ENCODE assay signal across 16 cellular contexts in genomic region chr12:55696141-55696540, GRCh38. TPM values are rescaled to one million over a fixed set of nuclear protein-coding genes. Genes with fewer than 3 reads are reported as not detected.
A peak's percentile ranks its signal among the peaks of the same experiment; 100 is the strongest.
DNase-seq lines count a peak whose midpoint lies in the region; ATAC-seq, FAIRE-seq and TF ChIP-seq lines count a peak whose summit lies in the region.
"Had no signal": no experiment of that assay in that cellular context is flagged by ENCODE, and none has a peak within 500 bp of the region (broad histone marks: within the 10 kb centered on the region; RNA-seq: fewer than 3 reads in every experiment).

No MANE protein-coding gene starts in this region.

- H3K4me1 ChIP-seq in HepG2 (ENCODE audit: insufficient read depth, low read length) (peaks cover 49% of the 10 kb centered on the region), osteoblast (ENCODE audit: insufficient read depth, low read length) (peaks cover 4% of the 10 kb centered on the region), spleen (no peaks in the 10 kb centered on the region)
- no peaks in the 10 kb centered on the region for H3K4me1 ChIP-seq in naive thymus-derived CD4-positive, alpha-beta T cell (ENCODE audit: control insufficient read depth in 2 of 2, insufficient read depth in 2 of 2, low read length in 2 of 2)
- H3K4me1 ChIP-seq: A549, BE2C had no signal

- peaks cover 4% of the 10 kb centered on the region for H3K36me3 Mint-ChIP-seq in chondrocyte (ENCODE audit: low read depth)
- H3K36me3 Mint-ChIP-seq in naive thymus-derived CD4-positive, alpha-beta T cell = no peaks in the 10 kb centered on the region
- H3K36me3 Mint-ChIP-seq: CD4-positive, alpha-beta memory T cell had no signal

- no peaks in the 10 kb centered on the region for H4K20me1 ChIP-seq in HepG2 (ENCODE audit: insufficient read depth, low read length)
- peaks cover 19% of the 10 kb centered on the region for H4K20me1 ChIP-seq in osteoblast (ENCODE audit: insufficient read depth, low read length)

- in situ Hi-C loops in HepG2 (cut with HindIII; ENCODE audit: extremely low pct_ligation_motif_present, low pct_unique_long_range_greater_than_20kb) = no loop called here

- no peak overlapping the region for H3K4me3 ChIP-seq in HepG2 (replicated peaks in 1 of 3; ENCODE audit: insufficient read depth in 1 of 3, low read depth in 2 of 3, low read length in 3 of 3)
- no peak overlapping the region for H3K4me3 ChIP-seq in osteoblast (ENCODE audit: insufficient read depth, low read length)
- H3K4me3 ChIP-seq in spleen = no peak overlapping the region
- no peak overlapping the region for H3K4me3 ChIP-seq in naive thymus-derived CD4-positive, alpha-beta T cell (ENCODE audit: low read length)
- H3K4me3 ChIP-seq: A549, GM23338 had no signal

- WGBS in HepG2 (ENCODE audit: low lambda C conversion rate) = 41% methylated on average over 5 of the region's 6 CpGs
- 85 to 93% (median 90%) methylated on average over 4 to 6 of the region's 6 CpGs for WGBS in spleen, 5 donors

- peak; percentile 66 for DNase-seq in chondrocyte (ENCODE audit: low spot score)
- no peak for DNase-seq in HepG2 (ENCODE audit: low spot score)
- DNase-seq in osteoblast (ENCODE audit: insufficient read length, low spot score, missing footprints) = peak; percentile 23
- peak; percentile 44 for DNase-seq in spleen
- no peak for DNase-seq in NOMO-1 treated with dmso at 0.1 percent for 144 hours (lab: John Stamatoyannopoulos, UW; ENCODE audit: unreplicated experiment)
- no peak for DNase-seq in naive thymus-derived CD4-positive, alpha-beta T cell
- DNase-seq: BE2C; CD4-positive, alpha-beta memory T cell; DMS79; IMR-90 had no signal

- CTCF ChIA-PET in HepG2 (lab: Yijun Ruan, JAX; ENCODE audit: low intra/inter-chr PET ratio, low total read pairs) = no interaction called here
- CTCF ChIA-PET in naive thymus-derived CD4-positive, alpha-beta T cell (lab: Charles Lee) = no interaction called here

- H3K9me3 Mint-ChIP-seq in chondrocyte (ENCODE audit: low read depth) = no peaks in the 10 kb centered on the region
- no peaks in the 10 kb centered on the region for H3K9me3 Mint-ChIP-seq in naive thymus-derived CD4-positive, alpha-beta T cell
- H3K9me3 Mint-ChIP-seq: CD4-positive, alpha-beta memory T cell; GM23338 had no signal

- no peak overlapping the region for H3K4me3 Mint-ChIP-seq in chondrocyte (ENCODE audit: unreplicated experiment)
- H3K4me3 Mint-ChIP-seq in naive thymus-derived CD4-positive, alpha-beta T cell = no peak overlapping the region
- H3K4me3 Mint-ChIP-seq: CD4-positive, alpha-beta memory T cell; GM23338 had no signal

- H3K27me3 ChIP-seq in HepG2 (ENCODE audit: control insufficient read depth in 1 of 2, insufficient read depth in 2 of 2, low read length in 2 of 2) = peaks cover 4 to 6% of the 10 kb centered on the region in 2 experiments; a peak in 3 of 5 replicates
- H3K27me3 ChIP-seq in osteoblast (ENCODE audit: insufficient read depth, low read length) = no peaks in the 10 kb centered on the region
- H3K27me3 ChIP-seq in spleen (replicated peaks in 1 of 7) = no peaks in the 10 kb centered on the region
- no peaks in the 10 kb centered on the region for H3K27me3 ChIP-seq in naive thymus-derived CD4-positive, alpha-beta T cell (ENCODE audit: control insufficient read depth in 2 of 2, insufficient read depth in 2 of 2, low read length in 2 of 2)

- no peaks in the 10 kb centered on the region for H3K9me3 ChIP-seq in HepG2 (ENCODE audit: low read length)
- no peaks in the 10 kb centered on the region for H3K9me3 ChIP-seq in osteoblast (ENCODE audit: low read depth, low read length)
- H3K9me3 ChIP-seq in spleen = no peaks in the 10 kb centered on the region
- no peaks in the 10 kb centered on the region for H3K9me3 ChIP-seq in naive thymus-derived CD4-positive, alpha-beta T cell (ENCODE audit: control insufficient read depth in 2 of 3, low read length in 3 of 3)
- H3K9me3 ChIP-seq: A549, BE2C had no signal

- H2AFZ ChIP-seq in HepG2 (ENCODE audit: low read length) = no peak overlapping the region
- no peak overlapping the region for H2AFZ ChIP-seq in osteoblast (ENCODE audit: low read length)
- H2AFZ ChIP-seq: GM23338 had no signal

- H3K36me3 ChIP-seq in HepG2 (replicated peaks in 1 of 2; ENCODE audit: control insufficient read depth in 1 of 2, insufficient read depth in 2 of 2, low read length in 2 of 2) (no peaks in the 10 kb centered on the region), osteoblast (ENCODE audit: insufficient read depth, low read length) (peaks cover 88% of the 10 kb centered on the region), spleen (peaks cover 0 to 41% (median 0%) of the 10 kb centered on the region in 6 donors)
- no peaks in the 10 kb centered on the region for H3K36me3 ChIP-seq in naive thymus-derived CD4-positive, alpha-beta T cell (ENCODE audit: control insufficient read depth in 2 of 3, insufficient read depth in 3 of 3, low read length in 3 of 3)
- H3K36me3 ChIP-seq: BE2C had no signal

- no peaks in the 10 kb centered on the region for H3K4me1 Mint-ChIP-seq in chondrocyte (ENCODE audit: low read depth)
- peaks cover 0 to 4% (median 0%) of the 10 kb centered on the region in 7 donors for H3K4me1 Mint-ChIP-seq in naive thymus-derived CD4-positive, alpha-beta T cell
- H3K4me1 Mint-ChIP-seq: CD4-positive, alpha-beta memory T cell had no signal

- intact Hi-C loops in HepG2 (cut with micrococcal nuclease; ENCODE audit: unreplicated experiment) (no loop called here), spleen (cut with DNase I; ENCODE audit: low total_unique reads) (no loop called here)
- intact Hi-C loops in naive thymus-derived CD4-positive, alpha-beta T cell (cut with micrococcal nuclease) = no loop called here

- TF ChIP-seq CTCF in chondrocyte (IDR thresholded peaks at IDR 0.05) = no peak
- no peak for TF ChIP-seq CTCF in HepG2 (CRISPR knock-in tag; IDR thresholded peaks at IDR 0.05)
- no peak for TF ChIP-seq CTCF in osteoblast (IDR thresholded peaks at IDR 0.05; ENCODE audit: extremely low read depth, low read depth, low read length)
- no peak for TF ChIP-seq CTCF in spleen (IDR thresholded peaks at IDR 0.05 in 8 of 11, conservative IDR thresholded peaks at IDR 0.05 in 3 of 11)

- no peak overlapping the region for H3K27ac Mint-ChIP-seq in chondrocyte (ENCODE audit: unreplicated experiment)
- H3K27ac Mint-ChIP-seq in naive thymus-derived CD4-positive, alpha-beta T cell = no peak overlapping the region
- H3K27ac Mint-ChIP-seq: CD4-positive, alpha-beta memory T cell; GM23338 had no signal

- TF ChIP-seq EP300 in HepG2 (IDR thresholded peaks at IDR 0.05; ENCODE audit: low read depth in 2 of 2, low read length in 2 of 2) (no peak), HepG2 (CRISPR knock-in tag; IDR thresholded peaks at IDR 0.05; ENCODE audit: borderline replicate concordance) (no peak)

- POLR2A ChIA-PET in HepG2 (lab: Yijun Ruan, JAX) = interaction anchor here (1.1 kb wide), 1 partner anchor 15 kb away, joined by 3 read pairs; a partner anchor contains a TSS
- POLR2A ChIA-PET in naive thymus-derived CD4-positive, alpha-beta T cell (lab: Charles Lee) = no interaction called here

- TF ChIP-seq POLR2A in HepG2 (IDR thresholded peaks at IDR 0.05; ENCODE audit: insufficient read depth in 1 of 2, low read depth in 2 of 2, low read length in 2 of 2) (no peak), spleen (IDR thresholded peaks at IDR 0.05) (no peak)

- H3K27ac ChIP-seq in HepG2 (ENCODE audit: extremely low read length, insufficient read depth, low read length) (no peak overlapping the region), osteoblast (ENCODE audit: low read depth, low read length) (no peak overlapping the region), spleen (no peak overlapping the region)
- no peak overlapping the region for H3K27ac ChIP-seq in naive thymus-derived CD4-positive, alpha-beta T cell (ENCODE audit: low read depth, low read length)
- H3K27ac ChIP-seq: A549, C4-2B had no signal

- no TSS peak for BruUV-seq in HepG2 (replicated peaks; lab: Mats Ljungman, UMichigan)

- no peak overlapping the region for H3K9ac ChIP-seq in HepG2 (ENCODE audit: insufficient read depth, low read depth, low read length)

- H3K79me2 ChIP-seq in HepG2 (ENCODE audit: insufficient read depth, low read length) = no peaks in the 10 kb centered on the region
- H3K79me2 ChIP-seq in osteoblast (ENCODE audit: insufficient read depth, low read length) = peaks cover 24% of the 10 kb centered on the region

- no peak for FAIRE-seq in HepG2 (lab: Jason Lieb, UNC)
- FAIRE-seq: A549, GM12891 had no signal

- H3K4me2 ChIP-seq in HepG2 (ENCODE audit: low read depth, low read length) (no peak overlapping the region), osteoblast (ENCODE audit: insufficient read depth, low read length) (no peak overlapping the region)
- H3K4me2 ChIP-seq: A549, GM23338 had no signal

- ATAC-seq in HepG2 = no peak
- ATAC-seq in HG02884 (IDR thresholded peaks at IDR 0.05; ENCODE audit: unreplicated experiment) = no peak
- ATAC-seq in HG02852 (IDR thresholded peaks at IDR 0.05; ENCODE audit: unreplicated experiment) = no peak
- no peak for ATAC-seq in naive thymus-derived CD4-positive, alpha-beta T cell
- ATAC-seq: A549, GM23338 had no signal

- H3K27me3 Mint-ChIP-seq in chondrocyte (ENCODE audit: low read depth) = no peaks in the 10 kb centered on the region
- H3K27me3 Mint-ChIP-seq in naive thymus-derived CD4-positive, alpha-beta T cell = no peaks in the 10 kb centered on the region

- TF ChIP-seq RAD21 in HepG2 (CRISPR knock-in tag; IDR thresholded peaks at IDR 0.05) = no peak

RNA-seq across cellular contexts. Expression of gene ITGA7, which starts 11.6 kb away (rescaled TPM):
- total RNA-seq in chondrocyte (5.6 to 32.4 TPM (median 31.6 TPM) in 3 replicates), HepG2 (2016; rRNA removed; fragmentation: Illumina TruSeq; extraction: Trizol) (0.24 and 0.75 TPM in 2 replicates), osteoblast (22.4 and 24.8 TPM in 2 replicates), spleen (10 to 100 TPM; 13.8 to 93.2 (median 24.7) TPM)
- total RNA-seq in HepG2 (2016; cell fraction: cytosol; rRNA removed; fragmentation: Illumina TruSeq; extraction: Trizol; ENCODE audit: low read depth) = not detected in 2 replicates
- 0.15 and 0.35 TPM in 2 replicates for total RNA-seq in HepG2 (2016; cell fraction: insoluble cytoplasmic fraction; rRNA removed; fragmentation: Illumina TruSeq; extraction: Trizol)
- total RNA-seq in HepG2 (2016; cell fraction: membrane; rRNA removed; fragmentation: Illumina TruSeq; extraction: Trizol) = 0.03 and 0.14 TPM in 2 replicates
- total RNA-seq in HepG2 (2016; cell fraction: nucleus; rRNA removed; fragmentation: Illumina TruSeq; extraction: Trizol) = 1.3 and 1.5 TPM in 2 replicates
- polyA plus RNA-seq in HepG2 (2011; rRNA removed) (0.65 and 1.8 TPM in 2 replicates), spleen (10 to 100 TPM in 1 of 3 donors, 1 to 10 TPM in 2; 4.4 to 18.0 (median 8.6) TPM)
- polyA plus RNA-seq in HepG2 (2011; cell fraction: cytosol; rRNA removed) = 0.16 and 0.28 TPM in 2 replicates
- polyA plus RNA-seq in HepG2 (2011; cell fraction: nucleus; rRNA removed) = 12.1 and 12.6 TPM in 2 replicates
- 1.1 and 1.2 TPM in 2 replicates for polyA plus RNA-seq in HepG2 (2012)
- polyA plus RNA-seq in HepG2 (2016; cell fraction: cytosol; fragmentation: Illumina TruSeq; extraction: Trizol; ENCODE audit: low read depth) = not detected in 2 replicates
- 0.28 TPM in 1 of 2 replicates, not detected in the other for polyA plus RNA-seq in HepG2 (2016; cell fraction: insoluble cytoplasmic fraction; fragmentation: Illumina TruSeq; extraction: Trizol; ENCODE audit: low read depth)
- not detected in 2 replicates for polyA plus RNA-seq in HepG2 (2016; cell fraction: membrane; fragmentation: Illumina TruSeq; extraction: Trizol; ENCODE audit: low read depth)
- polyA plus RNA-seq in HepG2 (2016; cell fraction: nucleus; fragmentation: Illumina TruSeq; extraction: Trizol; ENCODE audit: insufficient read depth, low read depth) = 1.7 and 2.7 TPM in 2 replicates
- polyA minus RNA-seq in HepG2 (2011; rRNA and poly(A)+ RNA removed; ENCODE audit: low replicate concordance) = 1.4 and 1.9 TPM in 2 replicates
- not detected in 2 replicates for polyA minus RNA-seq in HepG2 (2011; cell fraction: cytosol; rRNA and poly(A)+ RNA removed)
- 2.2 and 3.1 TPM in 2 replicates for polyA minus RNA-seq in HepG2 (2011; cell fraction: nucleus; rRNA and poly(A)+ RNA removed)
- total RNA-seq in naive thymus-derived CD4-positive, alpha-beta T cell = 1 to 10 TPM; 1.4 to 4.6 (median 3.6) TPM
- not detected for polyA plus RNA-seq in naive thymus-derived CD4-positive, alpha-beta T cell
- polyA plus RNA-seq: CD4-positive, alpha-beta memory T cell had no signal

RNA-seq across cellular contexts. Expression of gene BLOC1S1, which starts 19.7 kb away (rescaled TPM):
- 67.3 to 78.4 TPM (median 77.2 TPM) in 3 replicates for total RNA-seq in chondrocyte
- total RNA-seq in HepG2 (2016; rRNA removed; fragmentation: Illumina TruSeq; extraction: Trizol) = 95.3 and 99.7 TPM in 2 replicates
- 118 and 144 TPM in 2 replicates for total RNA-seq in HepG2 (2016; cell fraction: cytosol; rRNA removed; fragmentation: Illumina TruSeq; extraction: Trizol; ENCODE audit: low read depth)
- total RNA-seq in HepG2 (2016; cell fraction: insoluble cytoplasmic fraction; rRNA removed; fragmentation: Illumina TruSeq; extraction: Trizol) = 97.9 and 110 TPM in 2 replicates
- 102 and 108 TPM in 2 replicates for total RNA-seq in HepG2 (2016; cell fraction: membrane; rRNA removed; fragmentation: Illumina TruSeq; extraction: Trizol)
- 34.2 and 48.7 TPM in 2 replicates for total RNA-seq in HepG2 (2016; cell fraction: nucleus; rRNA removed; fragmentation: Illumina TruSeq; extraction: Trizol)
- 50.5 and 55.1 TPM in 2 replicates for polyA plus RNA-seq in HepG2 (2011; rRNA removed)
- polyA plus RNA-seq in HepG2 (2011; cell fraction: cytosol; rRNA removed) = 74.9 and 112 TPM in 2 replicates
- 22.5 and 27.2 TPM in 2 replicates for polyA plus RNA-seq in HepG2 (2011; cell fraction: nucleus; rRNA removed)
- polyA plus RNA-seq in HepG2 (2012) = 34.8 and 38.2 TPM in 2 replicates
- polyA plus RNA-seq in HepG2 (2016; cell fraction: cytosol; fragmentation: Illumina TruSeq; extraction: Trizol; ENCODE audit: low read depth) = 149 and 162 TPM in 2 replicates
- 107 and 112 TPM in 2 replicates for polyA plus RNA-seq in HepG2 (2016; cell fraction: insoluble cytoplasmic fraction; fragmentation: Illumina TruSeq; extraction: Trizol; ENCODE audit: low read depth)
- polyA plus RNA-seq in HepG2 (2016; cell fraction: membrane; fragmentation: Illumina TruSeq; extraction: Trizol; ENCODE audit: low read depth) = 91.5 and 100 TPM in 2 replicates
- polyA plus RNA-seq in HepG2 (2016; cell fraction: nucleus; fragmentation: Illumina TruSeq; extraction: Trizol; ENCODE audit: insufficient read depth, low read depth) = 64.2 and 67.2 TPM in 2 replicates
- polyA minus RNA-seq in HepG2 (2011; rRNA and poly(A)+ RNA removed; ENCODE audit: low replicate concordance) = 21.9 and 89.7 TPM in 2 replicates
- polyA minus RNA-seq in HepG2 (2011; cell fraction: cytosol; rRNA and poly(A)+ RNA removed) = 6.7 and 11.0 TPM in 2 replicates
- polyA minus RNA-seq in HepG2 (2011; cell fraction: nucleus; rRNA and poly(A)+ RNA removed) = 7.8 and 8.2 TPM in 2 replicates
- total RNA-seq in osteoblast = 46.0 and 59.4 TPM in 2 replicates
- 100 to 1,000 TPM; 113 to 228 (median 141) TPM for total RNA-seq in spleen
- polyA plus RNA-seq in spleen = 100 to 1,000 TPM; 278 to 304 (median 282) TPM
- 100 to 1,000 TPM in 1 of 5 experiments, 10 to 100 TPM in 4; 37.6 to 112 (median 71.5) TPM for total RNA-seq in naive thymus-derived CD4-positive, alpha-beta T cell
- polyA plus RNA-seq in naive thymus-derived CD4-positive, alpha-beta T cell = 100 to 1,000 TPM in 1 of 2 donors, 10 to 100 TPM in 1; 83.5 to 102 TPM

RNA-seq across cellular contexts. Expression of gene RDH5, which starts 24.1 kb away (rescaled TPM):
- total RNA-seq in chondrocyte = 2.3 to 3.7 TPM (median 3.2 TPM) in 3 replicates
- total RNA-seq in HepG2 (2016; rRNA removed; fragmentation: Illumina TruSeq; extraction: Trizol) = 1.0 and 2.6 TPM in 2 replicates
- 1.2 and 1.5 TPM in 2 replicates for total RNA-seq in HepG2 (2016; cell fraction: cytosol; rRNA removed; fragmentation: Illumina TruSeq; extraction: Trizol; ENCODE audit: low read depth)
- 1.2 and 2.6 TPM in 2 replicates for total RNA-seq in HepG2 (2016; cell fraction: insoluble cytoplasmic fraction; rRNA removed; fragmentation: Illumina TruSeq; extraction: Trizol)
- total RNA-seq in HepG2 (2016; cell fraction: membrane; rRNA removed; fragmentation: Illumina TruSeq; extraction: Trizol) = 1.3 and 1.5 TPM in 2 replicates
- 4.5 and 6.2 TPM in 2 replicates for total RNA-seq in HepG2 (2016; cell fraction: nucleus; rRNA removed; fragmentation: Illumina TruSeq; extraction: Trizol)
- 5.7 TPM in 2 replicates for polyA plus RNA-seq in HepG2 (2011; rRNA removed)
- polyA plus RNA-seq in HepG2 (2011; cell fraction: cytosol; rRNA removed) = 2.4 and 3.4 TPM in 2 replicates
- polyA plus RNA-seq in HepG2 (2011; cell fraction: nucleus; rRNA removed) = 17.8 and 19.4 TPM in 2 replicates
- 3.3 and 4.2 TPM in 2 replicates for polyA plus RNA-seq in HepG2 (2012)
- 0.41 and 0.84 TPM in 2 replicates for polyA plus RNA-seq in HepG2 (2016; cell fraction: cytosol; fragmentation: Illumina TruSeq; extraction: Trizol; ENCODE audit: low read depth)
- polyA plus RNA-seq in HepG2 (2016; cell fraction: insoluble cytoplasmic fraction; fragmentation: Illumina TruSeq; extraction: Trizol; ENCODE audit: low read depth) = 0.71 and 0.91 TPM in 2 replicates
- polyA plus RNA-seq in HepG2 (2016; cell fraction: membrane; fragmentation: Illumina TruSeq; extraction: Trizol; ENCODE audit: low read depth) = 1.0 and 1.1 TPM in 2 replicates
- 9.3 and 11.2 TPM in 2 replicates for polyA plus RNA-seq in HepG2 (2016; cell fraction: nucleus; fragmentation: Illumina TruSeq; extraction: Trizol; ENCODE audit: insufficient read depth, low read depth)
- 4.1 and 8.8 TPM in 2 replicates for polyA minus RNA-seq in HepG2 (2011; rRNA and poly(A)+ RNA removed; ENCODE audit: low replicate concordance)
- polyA minus RNA-seq in HepG2 (2011; cell fraction: cytosol; rRNA and poly(A)+ RNA removed) = 0.53 and 0.79 TPM in 2 replicates
- polyA minus RNA-seq in HepG2 (2011; cell fraction: nucleus; rRNA and poly(A)+ RNA removed) = 11.6 and 16.1 TPM in 2 replicates
- 27.7 and 32.2 TPM in 2 replicates for total RNA-seq in osteoblast
- 10 to 100 TPM in 5 of 7 donors, 1 to 10 TPM in 2; 7.4 to 17.4 (median 15.5) TPM for total RNA-seq in spleen
- polyA plus RNA-seq in spleen = 10 to 100 TPM in 1 of 3 donors, 1 to 10 TPM in 2; 4.7 to 12.1 (median 9.9) TPM
- total RNA-seq in naive thymus-derived CD4-positive, alpha-beta T cell = 10 to 100 TPM; 14.6 to 24.9 (median 15.9) TPM
- polyA plus RNA-seq in naive thymus-derived CD4-positive, alpha-beta T cell = 1 to 10 TPM in 1 of 2 donors, under 1 TPM in 1; 0.67 to 1.3 TPM

RNA-seq across cellular contexts. Expression of gene CD63, which starts 32.7 kb away (rescaled TPM):
- 1,244 to 1,365 TPM (median 1,317 TPM) in 3 replicates for total RNA-seq in chondrocyte
- 134 and 277 TPM in 2 replicates for total RNA-seq in HepG2 (2016; rRNA removed; fragmentation: Illumina TruSeq; extraction: Trizol)
- 129 and 132 TPM in 2 replicates for total RNA-seq in HepG2 (2016; cell fraction: cytosol; rRNA removed; fragmentation: Illumina TruSeq; extraction: Trizol; ENCODE audit: low read depth)
- total RNA-seq in HepG2 (2016; cell fraction: insoluble cytoplasmic fraction; rRNA removed; fragmentation: Illumina TruSeq; extraction: Trizol) = 128 and 284 TPM in 2 replicates
- total RNA-seq in HepG2 (2016; cell fraction: membrane; rRNA removed; fragmentation: Illumina TruSeq; extraction: Trizol) = 138 and 152 TPM in 2 replicates
- total RNA-seq in HepG2 (2016; cell fraction: nucleus; rRNA removed; fragmentation: Illumina TruSeq; extraction: Trizol) = 203 and 224 TPM in 2 replicates
- 211 and 234 TPM in 2 replicates for polyA plus RNA-seq in HepG2 (2011; rRNA removed)
- polyA plus RNA-seq in HepG2 (2011; cell fraction: cytosol; rRNA removed) = 424 and 444 TPM in 2 replicates
- polyA plus RNA-seq in HepG2 (2011; cell fraction: nucleus; rRNA removed) = 140 and 196 TPM in 2 replicates
- polyA plus RNA-seq in HepG2 (2012) = 226 and 283 TPM in 2 replicates
- 186 and 213 TPM in 2 replicates for polyA plus RNA-seq in HepG2 (2016; cell fraction: cytosol; fragmentation: Illumina TruSeq; extraction: Trizol; ENCODE audit: low read depth)
- polyA plus RNA-seq in HepG2 (2016; cell fraction: insoluble cytoplasmic fraction; fragmentation: Illumina TruSeq; extraction: Trizol; ENCODE audit: low read depth) = 153 and 161 TPM in 2 replicates
- 149 and 167 TPM in 2 replicates for polyA plus RNA-seq in HepG2 (2016; cell fraction: membrane; fragmentation: Illumina TruSeq; extraction: Trizol; ENCODE audit: low read depth)
- 381 and 422 TPM in 2 replicates for polyA plus RNA-seq in HepG2 (2016; cell fraction: nucleus; fragmentation: Illumina TruSeq; extraction: Trizol; ENCODE audit: insufficient read depth, low read depth)
- polyA minus RNA-seq in HepG2 (2011; rRNA and poly(A)+ RNA removed; ENCODE audit: low replicate concordance) = 159 and 211 TPM in 2 replicates
- polyA minus RNA-seq in HepG2 (2011; cell fraction: cytosol; rRNA and poly(A)+ RNA removed) = 94.7 and 99.2 TPM in 2 replicates
- 47.0 and 55.9 TPM in 2 replicates for polyA minus RNA-seq in HepG2 (2011; cell fraction: nucleus; rRNA and poly(A)+ RNA removed)
- total RNA-seq in osteoblast = 3,072 and 3,128 TPM in 2 replicates
- 100 to 1,000 TPM; 440 to 750 (median 627) TPM for total RNA-seq in spleen
- polyA plus RNA-seq in spleen = 100 to 1,000 TPM; 395 to 693 (median 509) TPM
- total RNA-seq in naive thymus-derived CD4-positive, alpha-beta T cell = 100 to 1,000 TPM in 2 of 5 experiments, 10 to 100 TPM in 3; 43.2 to 216 (median 54.3) TPM
- polyA plus RNA-seq in naive thymus-derived CD4-positive, alpha-beta T cell = 10 to 100 TPM; 68.7 to 69.8 TPM

RNA-seq across cellular contexts. Expression of gene GDF11, which starts 46.8 kb away (rescaled TPM):
- total RNA-seq in chondrocyte (17.8 to 19.1 TPM (median 18.3 TPM) in 3 replicates), HepG2 (2016; rRNA removed; fragmentation: Illumina TruSeq; extraction: Trizol) (1.4 and 1.5 TPM in 2 replicates), osteoblast (4.1 and 4.3 TPM in 2 replicates), spleen (10 to 100 TPM in 5 of 7 donors, 1 to 10 TPM in 2; 6.1 to 14.5 (median 10.7) TPM)
- 5.4 and 5.8 TPM in 2 replicates for total RNA-seq in HepG2 (2016; cell fraction: cytosol; rRNA removed; fragmentation: Illumina TruSeq; extraction: Trizol; ENCODE audit: low read depth)
- 0.56 and 1.8 TPM in 2 replicates for total RNA-seq in HepG2 (2016; cell fraction: insoluble cytoplasmic fraction; rRNA removed; fragmentation: Illumina TruSeq; extraction: Trizol)
- total RNA-seq in HepG2 (2016; cell fraction: membrane; rRNA removed; fragmentation: Illumina TruSeq; extraction: Trizol) = 6.1 and 6.4 TPM in 2 replicates
- 0.53 and 1.2 TPM in 2 replicates for total RNA-seq in HepG2 (2016; cell fraction: nucleus; rRNA removed; fragmentation: Illumina TruSeq; extraction: Trizol)
- polyA plus RNA-seq in HepG2 (2011; rRNA removed) (0.63 and 1.0 TPM in 2 replicates), spleen (1 to 10 TPM; 3.5 to 5.5 (median 4.0) TPM)
- polyA plus RNA-seq in HepG2 (2011; cell fraction: cytosol; rRNA removed) = 0.85 and 1.1 TPM in 2 replicates
- 0.83 and 1.1 TPM in 2 replicates for polyA plus RNA-seq in HepG2 (2011; cell fraction: nucleus; rRNA removed)
- 0.56 and 1.0 TPM in 2 replicates for polyA plus RNA-seq in HepG2 (2012)
- 14.3 and 14.9 TPM in 2 replicates for polyA plus RNA-seq in HepG2 (2016; cell fraction: cytosol; fragmentation: Illumina TruSeq; extraction: Trizol; ENCODE audit: low read depth)
- 2.1 and 3.0 TPM in 2 replicates for polyA plus RNA-seq in HepG2 (2016; cell fraction: insoluble cytoplasmic fraction; fragmentation: Illumina TruSeq; extraction: Trizol; ENCODE audit: low read depth)
- 11.3 and 12.5 TPM in 2 replicates for polyA plus RNA-seq in HepG2 (2016; cell fraction: membrane; fragmentation: Illumina TruSeq; extraction: Trizol; ENCODE audit: low read depth)
- polyA plus RNA-seq in HepG2 (2016; cell fraction: nucleus; fragmentation: Illumina TruSeq; extraction: Trizol; ENCODE audit: insufficient read depth, low read depth) = 2.0 and 2.7 TPM in 2 replicates
- polyA minus RNA-seq in HepG2 (2011; rRNA and poly(A)+ RNA removed; ENCODE audit: low replicate concordance) = 1.8 and 14.3 TPM in 2 replicates
- 0.18 and 0.49 TPM in 2 replicates for polyA minus RNA-seq in HepG2 (2011; cell fraction: cytosol; rRNA and poly(A)+ RNA removed)
- polyA minus RNA-seq in HepG2 (2011; cell fraction: nucleus; rRNA and poly(A)+ RNA removed) = 0.90 and 0.99 TPM in 2 replicates
- total RNA-seq in naive thymus-derived CD4-positive, alpha-beta T cell = 10 to 100 TPM in 3 of 5 experiments, 1 to 10 TPM in 2; 6.6 to 16.2 (median 12.0) TPM
- polyA plus RNA-seq in naive thymus-derived CD4-positive, alpha-beta T cell = under 1 TPM; 0.79 TPM

Comparison
In these comparisons a context has a peak if more than half of its experiments do, and no peak if none do; other contexts are left out.
1. DNase-seq: peak in chondrocyte (single experiment), osteoblast (single experiment) and spleen (single experiment); none in HepG2 (single experiment), NOMO-1 treated with dmso at 0.1 percent for 144 hours (single experiment) and naive thymus-derived CD4-positive, alpha-beta T cell (0 of 9).